In the genomic region with DNA sequence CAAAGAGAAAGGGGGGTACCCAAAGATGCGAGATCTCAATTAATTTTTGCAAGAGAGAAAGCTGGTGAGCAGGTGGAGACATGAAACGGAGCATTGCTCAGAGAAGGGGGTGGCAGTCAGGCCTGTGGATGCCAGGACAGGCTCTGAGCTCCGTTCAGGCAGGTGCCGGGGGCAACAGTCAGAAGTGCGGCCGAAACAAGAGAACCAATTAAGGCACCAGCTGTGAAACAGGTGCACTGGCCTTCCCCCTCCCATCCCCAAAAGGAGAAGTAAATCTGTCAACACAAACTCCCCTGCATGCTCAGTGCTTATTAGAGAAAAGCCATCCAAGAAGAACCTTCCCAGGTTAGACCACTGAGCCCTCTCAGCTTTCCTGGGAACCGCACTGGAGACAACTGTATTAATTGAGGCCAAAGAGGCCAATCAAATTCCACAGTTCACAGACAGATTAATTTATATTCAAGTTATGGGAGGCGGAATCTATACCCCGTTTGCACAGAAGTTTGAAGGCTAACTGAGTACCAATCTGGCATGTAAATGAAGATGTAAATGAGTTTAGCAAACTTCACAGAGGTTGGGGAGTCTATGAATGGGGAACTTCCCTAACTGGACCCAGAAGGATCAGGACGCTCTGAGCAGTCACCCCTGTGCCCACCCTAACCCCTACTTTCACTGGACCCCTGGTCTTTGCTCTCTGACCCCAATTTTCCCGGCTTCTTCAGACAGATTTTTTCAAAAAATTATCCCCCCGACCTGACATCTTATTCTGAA, we compare ENCODE assay signal across 1 cellular context.
TF ChIP-seq lines count a peak whose summit lies in the region.

No MANE protein-coding gene starts in this region.

TF ChIP-seq in K562, 482 proteins besides CTCF, POLR2A, EP300 and RAD21:
- TF ChIP-seq ARID1B (IDR thresholded peaks at IDR 0.05) (no peak), MEIS2 (IDR thresholded peaks at IDR 0.05; ENCODE audit: partially characterized antibody) (peak; percentile 14)
